8 cellular contexts compared by ENCODE assay signal in the genomic region with DNA sequence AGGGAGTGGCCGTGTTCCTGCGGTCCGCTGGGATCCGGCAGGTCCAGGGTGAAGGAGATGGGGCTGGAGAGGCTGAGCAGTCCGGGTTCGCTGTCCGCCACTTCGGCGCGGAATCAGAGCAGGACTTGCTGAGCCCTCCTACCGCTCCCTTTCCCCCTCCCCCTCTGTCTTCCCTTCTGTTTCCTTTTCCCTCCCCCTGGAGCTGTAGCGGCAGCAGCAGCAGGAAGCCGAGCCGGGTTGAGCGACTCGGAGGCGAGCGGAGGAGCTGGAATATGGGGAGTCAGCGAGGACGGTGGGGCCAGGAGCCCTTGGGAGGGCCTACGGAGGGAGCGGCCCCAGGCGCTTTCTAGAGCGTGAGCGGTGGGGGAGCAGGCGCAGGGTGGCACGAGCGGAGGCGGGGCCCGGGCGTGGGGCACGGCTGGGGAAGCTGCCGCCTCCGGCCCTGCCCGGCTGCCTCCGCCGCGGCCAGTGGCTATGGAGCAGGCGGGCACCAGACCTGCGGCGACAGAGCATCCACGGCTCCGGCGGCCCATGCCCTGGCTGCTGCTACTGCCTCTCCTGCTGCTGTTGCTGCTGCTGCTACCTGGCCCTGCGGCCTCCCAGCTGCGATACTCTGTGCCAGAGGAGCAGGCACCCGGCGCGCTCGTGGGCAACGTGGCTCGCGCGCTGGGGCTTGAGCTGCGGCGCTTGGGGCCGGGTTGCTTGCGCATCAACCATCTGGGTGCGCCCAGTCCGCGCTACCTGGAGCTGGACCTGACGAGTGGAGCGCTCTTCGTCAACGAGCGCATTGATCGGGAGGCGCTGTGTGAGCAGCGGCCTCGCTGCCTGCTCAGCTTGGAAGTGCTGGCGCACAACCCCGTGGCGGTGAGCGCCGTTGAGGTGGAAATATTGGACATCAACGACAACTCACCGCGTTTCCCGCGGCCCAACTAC. TPM values are rescaled to one million over a fixed set of nuclear protein-coding genes. Genes with fewer than 3 reads are reported as not detected.
DNase-seq lines count a peak whose midpoint lies in the region; TF ChIP-seq lines count a peak whose summit lies in the region.

A gene with protein sequence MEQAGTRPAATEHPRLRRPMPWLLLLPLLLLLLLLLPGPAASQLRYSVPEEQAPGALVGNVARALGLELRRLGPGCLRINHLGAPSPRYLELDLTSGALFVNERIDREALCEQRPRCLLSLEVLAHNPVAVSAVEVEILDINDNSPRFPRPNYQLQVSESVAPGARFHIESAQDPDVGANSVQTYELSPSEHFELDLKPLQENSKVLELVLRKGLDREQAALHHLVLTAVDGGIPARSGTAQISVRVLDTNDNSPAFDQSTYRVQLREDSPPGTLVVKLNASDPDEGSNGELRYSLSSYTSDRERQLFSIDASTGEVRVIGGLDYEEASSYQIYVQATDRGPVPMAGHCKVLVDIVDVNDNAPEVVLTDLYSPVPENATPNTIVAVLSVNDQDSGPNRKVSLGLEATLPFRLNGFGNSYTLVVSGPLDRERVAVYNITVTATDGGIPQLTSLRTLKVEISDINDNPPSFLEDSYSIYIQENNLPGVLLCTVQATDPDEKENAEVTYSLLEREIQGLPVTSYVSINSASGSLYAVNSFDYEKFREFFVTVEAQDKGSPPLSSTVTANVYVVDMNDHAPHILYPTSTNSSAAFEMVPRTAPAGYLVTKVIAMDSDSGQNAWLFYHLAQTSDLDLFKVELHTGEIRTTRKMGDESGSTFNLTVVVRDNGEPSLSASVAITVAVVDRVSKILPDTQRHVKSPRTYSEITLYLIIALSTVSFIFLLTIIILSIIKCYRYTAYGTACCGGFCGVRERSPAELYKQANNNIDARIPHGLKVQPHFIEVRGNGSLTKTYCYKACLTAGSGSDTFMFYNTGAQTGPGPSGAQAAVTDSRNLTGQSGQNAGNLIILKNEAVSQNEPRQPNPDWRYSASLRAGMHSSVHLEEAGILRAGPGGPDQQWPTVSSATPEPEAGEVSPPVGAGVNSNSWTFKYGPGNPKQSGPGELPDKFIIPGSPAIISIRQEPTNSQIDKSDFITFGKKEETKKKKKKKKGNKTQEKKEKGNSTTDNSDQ (plus strand): TSS at position 184 of the 933 bp plus-strand sequence. CDS start 291 bp downstream, at position 475.

- H3K36me3 Mint-ChIP-seq in mesothelial cell of epicardium: peaks cover 4% of the 10 kb centered on the region

- intact Hi-C loops in uterus (cut with DNase I; ENCODE audit: low total_unique reads): no loop called here

- no peaks in the 10 kb centered on the region for H3K9me2 ChIP-seq in GM23248 (ENCODE audit: insufficient read depth)

- H3K4me1 Mint-ChIP-seq in mesothelial cell of epicardium: peaks cover 47% of the 10 kb centered on the region

- H3K27me3 ChIP-seq in GM23248 (replicated peaks; ENCODE audit: insufficient read depth) (no peaks in the 10 kb centered on the region), uterus (no peaks in the 10 kb centered on the region)

- H3K4me2 ChIP-seq in GM23248 (ENCODE audit: unreplicated experiment): peak within 1 kb of the TSS; percentile 61

- WGBS in GM23248 (ENCODE audit: low coverage in 1 of 2, low lambda C conversion rate in 2 of 2, missing lambda C conversion rate in 2 of 2), 2 experiments: 8% methylated on average over 75 to 76 of the region's 80 CpGs

- H3K4me1 ChIP-seq in GM23248 (ENCODE audit: insufficient read depth): no peaks in the 10 kb centered on the region
- H3K4me1 ChIP-seq in uterus: no peaks in the 10 kb centered on the region

- peak within 1 kb of the TSS; percentile 91 for H3K4me3 Mint-ChIP-seq in mesothelial cell of epicardium

- in situ Hi-C loops in GM23248 (cut with MboI): no loop called here

- peak; percentile 26 for DNase-seq in GM23248
- peak; percentile 92 for DNase-seq in NCI-H69 (lab: John Stamatoyannopoulos, UW)
- peak; percentile 48 for DNase-seq in epithelial cell of esophagus (ENCODE audit: low read depth)
- DNase-seq in mesothelial cell of epicardium (ENCODE audit: low spot score in 2 of 2, unreplicated experiment in 2 of 2): peak; percentile 42 to 72
- peak; percentile 28 to 32 for DNase-seq in uterus
- no peak for DNase-seq in Kasumi-1 (lab: John Stamatoyannopoulos, UW)
- no peak for DNase-seq in T-helper 2 cell
- no peak for DNase-seq in NCI-H187 treated with DMSO at 0.1 percent for 48 hours (lab: John Stamatoyannopoulos, UW)

- TF ChIP-seq POLR2A in uterus (IDR thresholded peaks at IDR 0.05): no peak

- no peak within 1 kb of the TSS for H3K9ac ChIP-seq in GM23248

- peak within 1 kb of the TSS; percentile 96 for H3K27ac Mint-ChIP-seq in mesothelial cell of epicardium

- H2AFZ ChIP-seq in GM23248: peak within 1 kb of the TSS; percentile 75

- H3K4me3 ChIP-seq in GM23248 (peak within 1 kb of the TSS; percentile 66), epithelial cell of esophagus (ENCODE audit: low read length) (peak within 1 kb of the TSS; percentile 37), uterus (peak within 1 kb of the TSS; percentile 40 to 41)

- no peaks in the 10 kb centered on the region for H3K36me3 ChIP-seq in GM23248 (ENCODE audit: low read depth)
- H3K36me3 ChIP-seq in uterus: no peaks in the 10 kb centered on the region

- no peaks in the 10 kb centered on the region for H3K9me3 Mint-ChIP-seq in mesothelial cell of epicardium

- H4K20me1 ChIP-seq in GM23248 (ENCODE audit: insufficient read depth): no peaks in the 10 kb centered on the region

- no peaks in the 10 kb centered on the region for H3F3A ChIP-seq in GM23248 (ENCODE audit: insufficient read depth)

- H3K27ac ChIP-seq in GM23248 (no peak within 1 kb of the TSS), uterus (peak within 1 kb of the TSS; percentile 16 to 51)

- TF ChIP-seq CTCF in epithelial cell of esophagus (IDR thresholded peaks at IDR 0.05; ENCODE audit: insufficient read depth, low read depth, low read length, missing control alignments) (no peak), mesothelial cell of epicardium (IDR thresholded peaks at IDR 0.05; ENCODE audit: unreplicated experiment) (no peak), uterus (IDR thresholded peaks at IDR 0.05) (no peak)

- no peaks in the 10 kb centered on the region for H3K27me3 Mint-ChIP-seq in mesothelial cell of epicardium (ENCODE audit: low read depth)

- H3K79me2 ChIP-seq in GM23248 (ENCODE audit: insufficient read depth): no peaks in the 10 kb centered on the region

- no peaks in the 10 kb centered on the region for H3K9me3 ChIP-seq in GM23248 (ENCODE audit: low read depth)
- H3K9me3 ChIP-seq in uterus: no peaks in the 10 kb centered on the region

RNA-seq across cellular contexts. Expression of the gene that starts here (rescaled TPM):
- total RNA-seq in GM23248 (2014; rRNA removed; shearing (Covaris generic)): not detected in 2 replicates
- not detected in 2 replicates for polyA plus RNA-seq in GM23248 (2016; fragmentation: Nextera tagmentation; extraction: Ambion mirVana)
- total RNA-seq in mesothelial cell of epicardium (12.1 to 12.7 TPM (median 12.4 TPM) in 3 replicates), uterus (1 to 10 TPM in 2 of 4 donors, under 1 TPM in 2; under 0.01 to 7.1 (median 1.1) TPM)

Comparison
In these comparisons a context has a peak if more than half of its experiments do, and no peak if none do; other contexts are left out.
1. Peak in DNase-seq, H3K4me3 ChIP-seq and H3K4me2 ChIP-seq in GM23248; RNA of the gene not detected or under 1 TPM.
2. DNase-seq: peak in NCI-H69 (single experiment), epithelial cell of esophagus (single experiment), mesothelial cell of epicardium (2 of 2) and uterus (2 of 2); none in Kasumi-1 (0 of 2), T-helper 2 cell (0 of 5) and NCI-H187 treated with DMSO at 0.1 percent for 48 hours (single experiment).
3. Peak in every context shown above with its lines, with median percentiles within 50 percentile points of each other: H3K4me3 ChIP-seq.